In the genomic region with DNA sequence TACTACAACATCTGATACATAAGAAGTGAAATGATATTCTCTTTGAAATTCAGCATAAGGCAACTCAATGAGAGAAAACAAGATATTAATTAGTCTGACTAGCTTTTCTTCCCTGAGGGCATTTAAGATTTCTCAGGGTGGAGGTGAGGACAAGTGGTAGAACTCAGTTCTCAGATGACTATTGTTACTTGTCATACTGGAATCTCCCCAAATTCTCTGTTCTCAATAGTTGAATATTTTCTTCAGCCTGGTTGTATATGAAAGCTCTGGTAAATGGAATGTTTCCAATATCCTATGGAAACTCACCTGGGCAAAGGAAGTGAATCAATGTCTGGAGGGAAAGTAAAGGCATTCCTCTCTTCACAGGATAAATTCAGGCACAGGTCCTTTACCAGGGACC, we compare ENCODE assay signal across 26 cellular contexts. TPM values are rescaled to one million over a fixed set of nuclear protein-coding genes. Genes with fewer than 3 reads are reported as not detected.
DNase-seq lines count a peak whose midpoint lies in the region; ATAC-seq lines count a peak whose summit lies in the region.
"Had no signal": no experiment of that assay in that cellular context is flagged by ENCODE, and none has a peak within 500 bp of the region (broad histone marks: within the 10 kb centered on the region; RNA-seq: fewer than 3 reads in every experiment).

No MANE protein-coding gene starts in this region.

- no peak overlapping the region for H3K27ac Mint-ChIP-seq in activated naive CD8-positive, alpha-beta T cell treated with anti-CD3 and anti-CD28 coated beads, Interleukin-2, amount 50 U/mL, for 24 hours
- no peak overlapping the region for H3K27ac Mint-ChIP-seq in activated naive CD8-positive, alpha-beta T cell treated with anti-CD3 and anti-CD28 coated beads for 36 hours
- H3K27ac Mint-ChIP-seq in immature natural killer cell = peak overlapping the region in 5 of 6 donors; percentile 37 to 87 (median 75)
- H3K27ac Mint-ChIP-seq: activated naive CD8-positive, alpha-beta T cell treated with anti-CD3 and anti-CD28 coated beads, Interleukin-2, amount 10 ng/mL, durations not matched to agents 7 days and 5 days; memory B cell had no signal

- no peaks in the 10 kb centered on the region for H3K27me3 Mint-ChIP-seq in activated naive CD8-positive, alpha-beta T cell treated with anti-CD3 and anti-CD28 coated beads, Interleukin-2, amount 50 U/mL, for 24 hours
- no peaks in the 10 kb centered on the region for H3K27me3 Mint-ChIP-seq in activated naive CD8-positive, alpha-beta T cell treated with anti-CD3 and anti-CD28 coated beads for 36 hours
- peaks cover 2 to 5% (median 4%) of the 10 kb centered on the region in 3 donors for H3K27me3 Mint-ChIP-seq in immature natural killer cell (ENCODE audit: low read depth in 3 of 3)

- peak; percentile 35 for ATAC-seq in activated naive CD8-positive, alpha-beta T cell treated with anti-CD3 and anti-CD28 coated beads, Interleukin-2, amount 50 U/mL, for 24 hours
- peak; percentile 53 for ATAC-seq in HG02973 (IDR thresholded peaks at IDR 0.05; ENCODE audit: unreplicated experiment)
- ATAC-seq in GM21447 (IDR thresholded peaks at IDR 0.05; ENCODE audit: unreplicated experiment) = no peak
- ATAC-seq in HG03108 (IDR thresholded peaks at IDR 0.05; ENCODE audit: unreplicated experiment) = no peak
- ATAC-seq: left cardiac atrium, psoas muscle had no signal

- no peak for DNase-seq in activated naive CD8-positive, alpha-beta T cell treated with anti-CD3 and anti-CD28 coated beads, Interleukin-2, amount 50 U/mL, for 24 hours
- no peak for DNase-seq in activated naive CD8-positive, alpha-beta T cell treated with anti-CD3 and anti-CD28 coated beads for 36 hours
- no peak for DNase-seq in immature natural killer cell
- no peak for DNase-seq in stimulated activated naive CD4-positive, alpha-beta T cell treated with Interleukin-2 at 50 U/mL for 16 hours (lab: John Stamatoyannopoulos, UW)
- DNase-seq in hypothalamus (lab: John Stamatoyannopoulos, UW) = no peak
- DNase-seq: activated CD4-positive, CD25-positive, alpha-beta regulatory T cell treated with anti-CD3 and anti-CD28 coated beads, Interleukin-2, amount 50 U/mL, for 72 hours; activated naive CD8-positive, alpha-beta T cell treated with anti-CD3 and anti-CD28 coated beads, Interleukin-2, amount 10 ng/mL, durations not matched to agents 7 days and 5 days; COR-L47; DMS79; dorsolateral prefrontal cortex; Kasumi-1; left cardiac atrium; NCI-H1048; NCI-H187; NCI-H526; nucleus accumbens; psoas muscle; T-helper 1 cell; testis; uterus had no signal

- no peak overlapping the region for H3K4me3 Mint-ChIP-seq in activated naive CD8-positive, alpha-beta T cell treated with anti-CD3 and anti-CD28 coated beads, Interleukin-2, amount 50 U/mL, for 24 hours
- no peak overlapping the region for H3K4me3 Mint-ChIP-seq in activated naive CD8-positive, alpha-beta T cell treated with anti-CD3 and anti-CD28 coated beads for 36 hours
- H3K4me3 Mint-ChIP-seq in immature natural killer cell = no peak overlapping the region
- H3K4me3 Mint-ChIP-seq: activated naive CD8-positive, alpha-beta T cell treated with anti-CD3 and anti-CD28 coated beads, Interleukin-2, amount 10 ng/mL, durations not matched to agents 7 days and 5 days; memory B cell had no signal

- H3K9me3 Mint-ChIP-seq in activated naive CD8-positive, alpha-beta T cell treated with anti-CD3 and anti-CD28 coated beads, Interleukin-2, amount 50 U/mL, for 24 hours = no peaks in the 10 kb centered on the region
- no peaks in the 10 kb centered on the region for H3K9me3 Mint-ChIP-seq in activated naive CD8-positive, alpha-beta T cell treated with anti-CD3 and anti-CD28 coated beads for 36 hours
- H3K9me3 Mint-ChIP-seq in immature natural killer cell = no peaks in the 10 kb centered on the region
- H3K9me3 Mint-ChIP-seq: activated naive CD8-positive, alpha-beta T cell treated with anti-CD3 and anti-CD28 coated beads, Interleukin-2, amount 10 ng/mL, durations not matched to agents 7 days and 5 days; memory B cell had no signal

- no peaks in the 10 kb centered on the region for H3K36me3 Mint-ChIP-seq in activated naive CD8-positive, alpha-beta T cell treated with anti-CD3 and anti-CD28 coated beads, Interleukin-2, amount 50 U/mL, for 24 hours (ENCODE audit: low read depth)
- H3K36me3 Mint-ChIP-seq in activated naive CD8-positive, alpha-beta T cell treated with anti-CD3 and anti-CD28 coated beads for 36 hours = no peaks in the 10 kb centered on the region
- peaks cover 0 to 2% (median 0%) of the 10 kb centered on the region in 3 donors for H3K36me3 Mint-ChIP-seq in immature natural killer cell
- H3K36me3 Mint-ChIP-seq: activated naive CD8-positive, alpha-beta T cell treated with anti-CD3 and anti-CD28 coated beads, Interleukin-2, amount 10 ng/mL, durations not matched to agents 7 days and 5 days; memory B cell had no signal

- peaks cover 16% of the 10 kb centered on the region for H3K4me1 Mint-ChIP-seq in activated naive CD8-positive, alpha-beta T cell treated with anti-CD3 and anti-CD28 coated beads, Interleukin-2, amount 50 U/mL, for 24 hours
- peaks cover 19% of the 10 kb centered on the region for H3K4me1 Mint-ChIP-seq in activated naive CD8-positive, alpha-beta T cell treated with anti-CD3 and anti-CD28 coated beads for 36 hours
- H3K4me1 Mint-ChIP-seq in immature natural killer cell = peaks cover 30 to 49% of the 10 kb centered on the region in 2 donors

RNA-seq across cellular contexts. Expression of gene ITGA5, which starts 18.2 kb away (rescaled TPM):
- total RNA-seq in activated naive CD8-positive, alpha-beta T cell treated with anti-CD3 and anti-CD28 coated beads for 36 hours = 10 to 100 TPM; 18.3 to 20.1 TPM
- 100 to 1,000 TPM in 1 of 3 donors, 10 to 100 TPM in 2; 26.2 to 119 (median 65.5) TPM for polyA plus RNA-seq in immature natural killer cell

RNA-seq across cellular contexts. Expression of gene GTSF1, which starts 36.2 kb away (rescaled TPM):
- total RNA-seq in activated naive CD8-positive, alpha-beta T cell treated with anti-CD3 and anti-CD28 coated beads for 36 hours = 1 to 10 TPM; 7.8 to 9.6 TPM
- 10 to 100 TPM; 14.1 to 22.7 (median 16.6) TPM for polyA plus RNA-seq in immature natural killer cell
- total RNA-seq: SK-MEL-5, skeletal muscle tissue, uterus had no signal
- polyA plus RNA-seq: psoas muscle had no signal

RNA-seq across cellular contexts. Expression of gene ZNF385A, which starts 52.7 kb away (rescaled TPM):
- total RNA-seq in activated naive CD8-positive, alpha-beta T cell treated with anti-CD3 and anti-CD28 coated beads for 36 hours = 1 to 10 TPM; 1.0 to 1.1 TPM
- 1 to 10 TPM; 1.8 to 2.7 (median 2.2) TPM for polyA plus RNA-seq in immature natural killer cell

Comparison
In these comparisons a context has a peak if more than half of its experiments do, and no peak if none do; other contexts are left out.
1. ATAC-seq: peak in activated naive CD8-positive, alpha-beta T cell treated with anti-CD3 and anti-CD28 coated beads, Interleukin-2, amount 50 U/mL, for 24 hours (single experiment) and HG02973 (single experiment); none in GM21447 (single experiment) and HG03108 (single experiment).
2. H3K27ac Mint-ChIP-seq: peak in immature natural killer cell (5 of 6); none in activated naive CD8-positive, alpha-beta T cell treated with anti-CD3 and anti-CD28 coated beads, Interleukin-2, amount 50 U/mL, for 24 hours (single experiment) and activated naive CD8-positive, alpha-beta T cell treated with anti-CD3 and anti-CD28 coated beads for 36 hours (single experiment).